Comparison of ENCODE assay signal across 10 cellular contexts in genomic region chr6:71248306-71248705, GRCh38. TPM values are rescaled to one million over a fixed set of nuclear protein-coding genes. Genes with fewer than 3 reads are reported as not detected.
DNase-seq lines count a peak whose midpoint lies in the region; ATAC-seq and TF ChIP-seq lines count a peak whose summit lies in the region.
"Had no signal": no experiment of that assay in that cellular context is flagged by ENCODE, and none has a peak within 500 bp of the region (broad histone marks: within the 10 kb centered on the region; RNA-seq: fewer than 3 reads in every experiment).

No MANE protein-coding gene starts in this region.

- H3K4me3 ChIP-seq in right atrium auricular region: no peak overlapping the region

- H3K27me3 ChIP-seq in right atrium auricular region: no peaks in the 10 kb centered on the region

- H3K4me1 Mint-ChIP-seq in T-helper 17 cell (peaks cover 13% of the 10 kb centered on the region), immature natural killer cell (peaks cover 3 to 15% of the 10 kb centered on the region in 2 donors)

- no peak overlapping the region for H3K4me3 Mint-ChIP-seq in T-helper 17 cell
- H3K4me3 Mint-ChIP-seq in immature natural killer cell: no peak overlapping the region
- H3K4me3 Mint-ChIP-seq: activated T-cell treated with anti-CD3 and anti-CD28 coated beads, Interleukin-2, amount 50 U/mL, for 4 hours had no signal

- H3K9me3 ChIP-seq in right atrium auricular region (no peaks in the 10 kb centered on the region), T-helper 17 cell (ENCODE audit: control insufficient read depth, low read length, poor library complexity, severe bottlenecking) (no peaks in the 10 kb centered on the region)

- no peaks in the 10 kb centered on the region for H3K36me3 ChIP-seq in right atrium auricular region

- H3K36me3 Mint-ChIP-seq in T-helper 17 cell (ENCODE audit: low read depth) (no peaks in the 10 kb centered on the region), immature natural killer cell (no peaks in the 10 kb centered on the region)

- peak; percentile 34 for ATAC-seq in Right ventricle myocardium superior (ENCODE audit: poor library complexity)
- ATAC-seq in HG03378 (IDR thresholded peaks at IDR 0.05; ENCODE audit: unreplicated experiment): peak; percentile 90
- ATAC-seq in T-helper 17 cell: peak; percentile 49

- peak overlapping the region; percentile 14 for H3K27ac Mint-ChIP-seq in T-helper 17 cell
- H3K27ac Mint-ChIP-seq in immature natural killer cell: no peak overlapping the region

- H3K27me3 Mint-ChIP-seq in T-helper 17 cell (peaks cover 22% of the 10 kb centered on the region), immature natural killer cell (ENCODE audit: low read depth in 3 of 3) (peaks cover 0 to 16% (median 2%) of the 10 kb centered on the region in 3 donors)

- DNase-seq in Right ventricle myocardium superior: no peak
- DNase-seq in right atrium auricular region (ENCODE audit: low spot score): no peak
- DNase-seq in T-helper 17 cell: no peak
- DNase-seq in iris pigment epithelial cell (ENCODE audit: low read depth): peak; percentile 93
- no peak for DNase-seq in activated T-cell treated with anti-CD3 and anti-CD28 coated beads, Interleukin-2, amount 50 U/mL, for 1 hour
- DNase-seq in NCI-H526 (lab: John Stamatoyannopoulos, UW): no peak
- DNase-seq in immature natural killer cell: no peak
- DNase-seq: activated T-cell treated with anti-CD3 and anti-CD28 coated beads, Interleukin-2, amount 50 U/mL, for 4 hours; DND-41 had no signal

- H3K4me1 ChIP-seq in right atrium auricular region: peaks cover 0 to 19% of the 10 kb centered on the region in 2 donors

- no peak overlapping the region for H3K27ac ChIP-seq in right atrium auricular region

- no peak for TF ChIP-seq CTCF in right atrium auricular region (IDR thresholded peaks at IDR 0.05)

- peaks cover 0 to 4% (median 0%) of the 10 kb centered on the region in 6 donors for H3K9me3 Mint-ChIP-seq in immature natural killer cell
- H3K9me3 Mint-ChIP-seq: activated T-cell treated with anti-CD3 and anti-CD28 coated beads, Interleukin-2, amount 50 U/mL, for 4 hours had no signal

- intact Hi-C loops in Right ventricle myocardium superior (cut with DNase I): no loop called here

RNA-seq across cellular contexts. Expression of gene OGFRL1, which starts 40.3 kb away (rescaled TPM):
- total RNA-seq in Right ventricle myocardium superior (7.7 TPM), right atrium auricular region (10 to 100 TPM; 12.0 to 15.1 TPM), T-helper 17 cell (10 to 100 TPM; 11.6 to 14.7 TPM)
- 1 to 10 TPM; 4.0 to 7.1 (median 6.1) TPM for polyA plus RNA-seq in immature natural killer cell

Comparison
In these comparisons a context has a peak if more than half of its experiments do, and no peak if none do; other contexts are left out.
1. ATAC-seq: peak in every context shown above with its lines; median percentile 90 in HG03378; 49 in T-helper 17 cell; 34 in Right ventricle myocardium superior.